9 cellular contexts compared by ENCODE assay signal in genomic region chr19:56155124-56155687, GRCh38. TPM values are rescaled to one million over a fixed set of nuclear protein-coding genes. Genes with fewer than 3 reads are reported as not detected.
DNase-seq lines count a peak whose midpoint lies in the region; ATAC-seq and TF ChIP-seq lines count a peak whose summit lies in the region.
"Had no signal": no experiment of that assay in that cellular context is flagged by ENCODE, and none has a peak within 500 bp of the region (broad histone marks: within the 10 kb centered on the region; RNA-seq: fewer than 3 reads in every experiment).

No MANE protein-coding gene starts in this region.

- DNase-seq in Calu3 (no peak), HuH-7 (ENCODE audit: low spot score) (peak; percentile 71), dermis blood vessel endothelial cell (peak; percentile 27), lower lobe of right lung (no peak), NCI-H146 treated with DMSO at 0.1 percent for 48 hours (lab: John Stamatoyannopoulos, UW; ENCODE audit: unreplicated experiment) (no peak), NCI-H748 (lab: John Stamatoyannopoulos, UW; ENCODE audit: unreplicated experiment) (no peak)
- DNase-seq in stimulated activated CD8-positive, alpha-beta memory T cell treated with anti-CD3 and anti-CD28 coated beads, Interleukin-4, amount 100 ng/mL, for 48 hours: no peak
- DNase-seq: NCI-H1694 treated with DMSO at 0.1 percent for 48 hours had no signal

- H3K4me3 Mint-ChIP-seq in Calu3 (ENCODE audit: low read depth, unreplicated experiment): no peak overlapping the region

- no peaks in the 10 kb centered on the region for H3K27me3 Mint-ChIP-seq in Calu3 (ENCODE audit: unreplicated experiment)

- BruUV-seq in Calu3 (replicated peaks; lab: Mats Ljungman, UMichigan): no TSS peak

- peak; percentile 44 to 46 for ATAC-seq in lower lobe of right lung
- ATAC-seq in HG03571 (IDR thresholded peaks at IDR 0.05; ENCODE audit: unreplicated experiment): no peak

- H3K27ac ChIP-seq in lower lobe of right lung: no peak overlapping the region

- H3K27ac Mint-ChIP-seq in Calu3 (ENCODE audit: unreplicated experiment): no peak overlapping the region

- intact Hi-C loops in Calu3 (cut with micrococcal nuclease; ENCODE audit: unreplicated experiment) (no loop called here), lower lobe of right lung (cut with DNase I) (no loop called here)

- peaks cover 3% of the 10 kb centered on the region for H3K9me3 Mint-ChIP-seq in Calu3 (ENCODE audit: low read depth, unreplicated experiment)

- H3K36me3 ChIP-seq in lower lobe of right lung: peaks cover 47% of the 10 kb centered on the region

- CTCF ChIA-PET in Calu3 (lab: Charles Lee): interaction anchor here (0.6 to 1.3 kb wide), 4 partner anchors 10 to 178 kb away, joined by 3 to 5 read pairs (median 4); no protein-coding TSS in a partner anchor

- H3K9me3 ChIP-seq in lower lobe of right lung: no peaks in the 10 kb centered on the region

- H3K4me1 Mint-ChIP-seq in Calu3 (ENCODE audit: low read depth, unreplicated experiment): no peaks in the 10 kb centered on the region

- peaks cover 43% of the 10 kb centered on the region for H3K36me3 Mint-ChIP-seq in Calu3 (ENCODE audit: insufficient read depth, unreplicated experiment)

- H3K27me3 ChIP-seq in lower lobe of right lung (ENCODE audit: low read depth): no peaks in the 10 kb centered on the region

- no peak overlapping the region for H3K4me3 ChIP-seq in lower lobe of right lung

- H3K4me1 ChIP-seq in lower lobe of right lung: peaks cover 9% of the 10 kb centered on the region

- peak; percentile 30 for TF ChIP-seq CTCF in Calu3 (IDR thresholded peaks at IDR 0.05; ENCODE audit: unreplicated experiment)
- peak; percentile 50 for TF ChIP-seq CTCF in lower lobe of right lung (IDR thresholded peaks at IDR 0.05)

RNA-seq across cellular contexts. Expression of gene ZNF444, which starts 14.1 kb away (rescaled TPM):
- total RNA-seq in Calu3 (2022) (78.6 and 79.1 TPM in 2 replicates), dermis blood vessel endothelial cell (22.6 and 26.3 TPM in 2 replicates), lower lobe of right lung (38.7 TPM)

RNA-seq across cellular contexts. Expression of gene GALP, which starts 20.6 kb away (rescaled TPM):
- total RNA-seq in Calu3 (2022) (not detected in 2 replicates), dermis blood vessel endothelial cell (not detected in 2 replicates), lower lobe of right lung (not detected)

RNA-seq across cellular contexts. Expression of gene ZNF787, which starts 34.1 kb away (rescaled TPM):
- total RNA-seq in Calu3 (2022) (68.5 and 77.3 TPM in 2 replicates), dermis blood vessel endothelial cell (30.0 and 41.2 TPM in 2 replicates), lower lobe of right lung (32.4 TPM)

RNA-seq across cellular contexts. Expression of gene ZSCAN5B, which starts 42.4 kb away (rescaled TPM):
- total RNA-seq in Calu3 (2022) (not detected in 2 replicates), dermis blood vessel endothelial cell (not detected in 2 replicates), lower lobe of right lung (not detected)

RNA-seq across cellular contexts. Expression of gene ZSCAN5C, which starts 46.9 kb away (rescaled TPM):
- total RNA-seq in Calu3 (2022) (not detected in 2 replicates), dermis blood vessel endothelial cell (not detected in 2 replicates), lower lobe of right lung (not detected)

Comparison
In these comparisons a context has a peak if more than half of its experiments do, and no peak if none do; other contexts are left out.
1. DNase-seq: peak in HuH-7 (single experiment) and dermis blood vessel endothelial cell (single experiment); none in Calu3 (single experiment), lower lobe of right lung (single experiment), stimulated activated CD8-positive, alpha-beta memory T cell treated with anti-CD3 and anti-CD28 coated beads, Interleukin-4, amount 100 ng/mL, for 48 hours (single experiment), NCI-H146 treated with DMSO at 0.1 percent for 48 hours (single experiment) and NCI-H748 (single experiment).